ENCODE assay signal across 26 cellular contexts in the genomic region with DNA sequence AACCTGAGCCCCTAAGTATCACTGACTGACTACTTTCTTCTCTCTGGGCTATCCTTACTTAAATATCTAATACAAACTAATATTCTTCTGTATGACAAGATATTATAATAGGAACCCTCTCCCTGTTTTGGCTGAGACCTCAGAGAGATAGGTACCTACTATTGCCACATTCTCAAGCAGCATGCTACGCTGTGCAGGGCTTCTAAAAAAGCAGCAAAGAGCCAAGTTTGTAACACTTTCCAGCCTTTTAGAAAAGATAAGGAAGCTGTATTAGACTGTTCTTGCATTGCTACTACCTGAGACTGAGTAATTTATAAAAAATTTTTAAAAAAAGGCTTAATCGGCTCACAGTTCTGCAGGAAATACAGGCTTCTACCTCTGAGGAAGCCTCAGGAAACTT.
"Had no signal": no experiment of that assay in that cellular context is flagged by ENCODE, and none has a peak within 500 bp of the region (broad histone marks: within the 10 kb centered on the region; RNA-seq: fewer than 3 reads in every experiment).

No MANE protein-coding gene starts in this region.

- H3K4me3 ChIP-seq: esophagus muscularis mucosa had no signal

- H3K9me3 ChIP-seq: esophagus muscularis mucosa had no signal

- H3K36me3 ChIP-seq: brain microvascular endothelial cell, esophagus muscularis mucosa, WERI-Rb-1 had no signal

- DNase-seq: activated B cell treated with CpG ODN at 0.5 μM for 24 hours; activated CD4-positive, alpha-beta memory T cell treated with anti-CD3 and anti-CD28 coated beads, Interleukin-2, amount 10 ng/mL, durations not matched to agents 7 days and 5 days; activated CD4-positive, alpha-beta T cell treated with anti-CD3 and anti-CD28 coated beads, Interleukin-2, amount 10 ng/mL, durations not matched to agents 24 days and 14 days; activated CD8-positive, alpha-beta memory T cell treated with anti-CD3 and anti-CD28 coated beads, Interleukin-2, amount 50 U/mL, for 48 hours; activated gamma-delta T cell; activated naive CD4-positive, alpha-beta T cell; activated naive CD4-positive, alpha-beta T cell treated with anti-CD3 and anti-CD28 coated beads, Interleukin-2, amount 10 ng/mL, durations not matched to agents 7 days and 5 days; activated naive CD8-positive, alpha-beta T cell treated with anti-CD3 and anti-CD28 coated beads, Interleukin-2, amount 10 ng/mL, durations not matched to agents 7 days and 5 days; activated T-cell treated with anti-CD3 and anti-CD28 coated beads for 4 hours; activated T-cell treated with anti-CD3 and anti-CD28 coated beads, Interleukin-2, amount 50 U/mL, for 24 hours; activated T-cell treated with anti-CD3 and anti-CD28 coated beads, Interleukin-2, amount 50 U/mL, for 72 hours; anterior cingulate cortex; cortex of kidney; dermis blood vessel endothelial cell; effector CD4-positive, alpha-beta T cell; effector memory CD8-positive, alpha-beta T cell; erythroblast; head of caudate nucleus; T-helper 1 cell; T-helper 17 cell; T1000; WERI-Rb-1 had no signal

- H3K27ac ChIP-seq: brain microvascular endothelial cell, esophagus muscularis mucosa, WERI-Rb-1 had no signal

- H3K27me3 ChIP-seq: brain microvascular endothelial cell, esophagus muscularis mucosa had no signal

- ATAC-seq: activated CD4-positive, CD25-positive, alpha-beta regulatory T cell treated with anti-CD3 and anti-CD28 coated beads, Interleukin-2, amount 50 U/mL, for 24 hours; activated naive CD4-positive, alpha-beta T cell treated with anti-CD3 and anti-CD28 coated beads, Interleukin-2, amount 50 U/mL, for 72 hours; activated T-cell treated with anti-CD3 and anti-CD28 coated beads, Interleukin-2, amount 50 U/mL, for 72 hours; effector memory CD8-positive, alpha-beta T cell; T-helper 17 cell had no signal

- H3K4me1 ChIP-seq: esophagus muscularis mucosa had no signal
